In the genomic region with DNA sequence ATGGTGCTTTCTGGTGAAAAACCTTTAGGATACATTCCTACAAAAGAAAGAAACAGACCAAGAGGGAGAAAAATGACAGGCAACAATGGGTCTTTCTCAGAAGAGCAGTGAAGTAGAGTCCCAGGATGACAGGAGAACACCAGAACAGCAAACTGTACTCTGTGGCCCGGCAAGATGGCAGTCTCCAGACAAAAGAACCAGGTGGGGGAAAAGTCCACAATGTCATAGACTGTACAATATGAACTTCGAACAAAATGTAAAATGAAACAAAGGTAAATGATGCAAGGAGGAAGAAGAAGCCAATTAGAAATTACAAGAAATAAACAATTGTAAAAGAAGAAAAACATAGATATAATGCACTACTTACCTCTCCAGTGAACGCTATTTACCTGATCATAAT, we compare ENCODE assay signal across 22 cellular contexts. TPM values are rescaled to one million over a fixed set of nuclear protein-coding genes. Genes with fewer than 3 reads are reported as not detected.
DNase-seq lines count a peak whose midpoint lies in the region; ATAC-seq and TF ChIP-seq lines count a peak whose summit lies in the region.
"Had no signal": no experiment of that assay in that cellular context is flagged by ENCODE, and none has a peak within 500 bp of the region (broad histone marks: within the 10 kb centered on the region; RNA-seq: fewer than 3 reads in every experiment).

No MANE protein-coding gene starts in this region.

- no peak overlapping the region for H3K27ac Mint-ChIP-seq in CD4-positive, alpha-beta T cell
- H3K27ac Mint-ChIP-seq in CD8-positive, alpha-beta memory T cell: no peak overlapping the region
- H3K27ac Mint-ChIP-seq in effector memory CD8-positive, alpha-beta T cell: no peak overlapping the region

- no peak for ATAC-seq in CD4-positive, alpha-beta T cell (ENCODE audit: poor library complexity)
- 0 out of 2 replicates have a peak, but pooled peaks have one; percentile 12 for ATAC-seq in Panc1
- ATAC-seq in effector memory CD8-positive, alpha-beta T cell (replicated peaks): no peak
- no peak for ATAC-seq in GM18498 (IDR thresholded peaks at IDR 0.05; ENCODE audit: unreplicated experiment)
- ATAC-seq in GM18907 (IDR thresholded peaks at IDR 0.05; ENCODE audit: unreplicated experiment): no peak

- H3K27ac ChIP-seq in CD4-positive, alpha-beta T cell (ENCODE audit: low read depth, low read length): no peak overlapping the region
- H3K27ac ChIP-seq in CD8-positive, alpha-beta memory T cell (ENCODE audit: low read depth, low read length): no peak overlapping the region
- H3K27ac ChIP-seq in Panc1 (ENCODE audit: low read length): no peak overlapping the region
- H3K27ac ChIP-seq in SJCRH30: no peak overlapping the region
- H3K27ac ChIP-seq: C4-2B, Peyer's patch had no signal

- peak overlapping the region; percentile 8 for H3K4me3 Mint-ChIP-seq in CD4-positive, alpha-beta T cell
- peak overlapping the region in 6 of 7 donors; percentile 53 to 71 (median 64) for H3K4me3 Mint-ChIP-seq in CD8-positive, alpha-beta memory T cell
- H3K4me3 Mint-ChIP-seq in effector memory CD8-positive, alpha-beta T cell: peak overlapping the region; percentile 2 to 42

- no peak for DNase-seq in CD4-positive, alpha-beta T cell
- no peak for DNase-seq in CD8-positive, alpha-beta memory T cell
- DNase-seq in Panc1 (ENCODE audit: low read depth, low spot score): no peak
- DNase-seq in effector memory CD8-positive, alpha-beta T cell: no peak
- no peak for DNase-seq in NK-92 (lab: John Stamatoyannopoulos, UW; ENCODE audit: unreplicated experiment)
- DNase-seq in SJCRH30: no peak
- DNase-seq: ACHN, DMS153, GF-D8, H7, Kasumi-1, MM.1S, NCI-H1092 treated with DMSO at 0.1 percent for 48 hours, NCI-H146, NCI-H2081, NCI-H2227 treated with DMSO at 0.1 percent for 48 hours, NCI-H524, NCI-H82, Peyer's patch had no signal

- intact Hi-C loops in CD4-positive, alpha-beta T cell (cut with DNase I, micrococcal nuclease): no loop called here
- intact Hi-C loops in Panc1 (cut with micrococcal nuclease; ENCODE audit: unreplicated experiment): loop anchor here (10.0 kb wide), 2 partner anchors 311 to 941 kb away; partner anchors contain the start of gene GJA1

- no peaks in the 10 kb centered on the region for H3K36me3 ChIP-seq in CD8-positive, alpha-beta memory T cell (ENCODE audit: insufficient read depth, low read length)
- H3K36me3 ChIP-seq in Panc1 (ENCODE audit: control insufficient read depth, insufficient read depth, low read length) (no peaks in the 10 kb centered on the region), SJCRH30 (no peaks in the 10 kb centered on the region)
- H3K36me3 ChIP-seq: Peyer's patch had no signal

- CTCF ChIA-PET in CD4-positive, alpha-beta T cell (lab: Charles Lee): no interaction called here
- CTCF ChIA-PET in CD8-positive, alpha-beta memory T cell (lab: Charles Lee): no interaction called here
- CTCF ChIA-PET in Panc1 (lab: Charles Lee): no interaction called here

- POLR2A ChIA-PET in CD4-positive, alpha-beta T cell (lab: Charles Lee): no interaction called here
- POLR2A ChIA-PET in CD8-positive, alpha-beta memory T cell (lab: Charles Lee): no interaction called here
- POLR2A ChIA-PET in Panc1 (lab: Charles Lee): no interaction called here

- in situ Hi-C loops in Panc1 (cut with HindIII; ENCODE audit: low pct_unique_long_range_greater_than_20kb, low sequenced_read_pairs): no loop called here

- no peaks in the 10 kb centered on the region for H3K36me3 Mint-ChIP-seq in CD4-positive, alpha-beta T cell (ENCODE audit: low read depth)
- H3K36me3 Mint-ChIP-seq in CD8-positive, alpha-beta memory T cell: no peaks in the 10 kb centered on the region
- no peaks in the 10 kb centered on the region for H3K36me3 Mint-ChIP-seq in effector memory CD8-positive, alpha-beta T cell (ENCODE audit: insufficient read depth)

- H3K4me1 Mint-ChIP-seq in CD4-positive, alpha-beta T cell (ENCODE audit: low read depth): no peaks in the 10 kb centered on the region
- peaks cover 9 to 10% (median 9%) of the 10 kb centered on the region in 3 donors for H3K4me1 Mint-ChIP-seq in CD8-positive, alpha-beta memory T cell
- H3K4me1 Mint-ChIP-seq in effector memory CD8-positive, alpha-beta T cell (ENCODE audit: low read depth in 2 of 2): peaks cover 5 to 7% of the 10 kb centered on the region in 2 donors

- H3K4me1 ChIP-seq in CD8-positive, alpha-beta memory T cell (ENCODE audit: insufficient read depth, low read length): no peaks in the 10 kb centered on the region
- H3K4me1 ChIP-seq in Panc1 (ENCODE audit: control insufficient read depth, insufficient read depth, low read length): no peaks in the 10 kb centered on the region
- no peaks in the 10 kb centered on the region for H3K4me1 ChIP-seq in SJCRH30
- H3K4me1 ChIP-seq: Peyer's patch had no signal

- H3K9me3 ChIP-seq in CD4-positive, alpha-beta T cell (ENCODE audit: control insufficient read depth, low read length): no peaks in the 10 kb centered on the region
- H3K9me3 ChIP-seq in CD8-positive, alpha-beta memory T cell (ENCODE audit: low read length): no peaks in the 10 kb centered on the region
- no peaks in the 10 kb centered on the region for H3K9me3 ChIP-seq in Panc1 (ENCODE audit: control insufficient read depth, insufficient read depth, low read depth, low read length)
- no peaks in the 10 kb centered on the region for H3K9me3 ChIP-seq in SJCRH30 (replicated peaks)
- H3K9me3 ChIP-seq: Peyer's patch had no signal

- H3K9me3 Mint-ChIP-seq in CD4-positive, alpha-beta T cell: no peaks in the 10 kb centered on the region
- no peaks in the 10 kb centered on the region for H3K9me3 Mint-ChIP-seq in CD8-positive, alpha-beta memory T cell
- no peaks in the 10 kb centered on the region for H3K9me3 Mint-ChIP-seq in effector memory CD8-positive, alpha-beta T cell

- H3K27me3 Mint-ChIP-seq in CD4-positive, alpha-beta T cell: peaks cover 7% of the 10 kb centered on the region
- H3K27me3 Mint-ChIP-seq in CD8-positive, alpha-beta memory T cell: peaks cover 7 to 21% of the 10 kb centered on the region in 2 donors
- H3K27me3 Mint-ChIP-seq in effector memory CD8-positive, alpha-beta T cell: peaks cover 13 to 21% of the 10 kb centered on the region in 2 donors

- no TSS peak for BruUV-seq in Panc1 (replicated peaks; lab: Mats Ljungman, UMichigan)

- H3K4me3 ChIP-seq in CD8-positive, alpha-beta memory T cell (ENCODE audit: low read length): no peak overlapping the region
- H3K4me3 ChIP-seq in Panc1 (ENCODE audit: low read depth in 2 of 2, low read length in 2 of 2) (no peak overlapping the region; a peak in 1 of 4 replicates), SJCRH30 (no peak overlapping the region)
- H3K4me3 ChIP-seq: Peyer's patch had no signal

- H3K27me3 ChIP-seq in CD4-positive, alpha-beta T cell (ENCODE audit: control insufficient read depth, insufficient read depth, low read length): no peaks in the 10 kb centered on the region
- no peaks in the 10 kb centered on the region for H3K27me3 ChIP-seq in CD8-positive, alpha-beta memory T cell (ENCODE audit: insufficient read depth, low read length, poor library complexity, severe bottlenecking)
- H3K27me3 ChIP-seq in Panc1 (ENCODE audit: control insufficient read depth, insufficient read depth, low read length) (no peaks in the 10 kb centered on the region; the same call in 1 of the 2 replicates), SJCRH30 (no peaks in the 10 kb centered on the region)
- H3K27me3 ChIP-seq: Peyer's patch had no signal

- no peak for TF ChIP-seq CTCF in CD4-positive, alpha-beta T cell (IDR thresholded peaks at IDR 0.05)
- no peak for TF ChIP-seq CTCF in Panc1 (IDR thresholded peaks at IDR 0.05)

RNA-seq across cellular contexts. Expression of gene HSF2, which starts 23.2 kb away (rescaled TPM):
- 10 to 100 TPM; 41.8 to 47.6 TPM for total RNA-seq in CD4-positive, alpha-beta T cell
- total RNA-seq in CD8-positive, alpha-beta memory T cell: 10 to 100 TPM; 16.9 to 17.6 TPM
- polyA plus RNA-seq in CD8-positive, alpha-beta memory T cell: 15.5 TPM
- 21.1 TPM for total RNA-seq in Panc1 (2021; ENCODE audit: unreplicated experiment)
- polyA plus RNA-seq in Panc1 (2012; ENCODE audit: insufficient read length): 12.8 TPM
- 48.8 and 49.6 TPM in 2 replicates for total RNA-seq in SJCRH30 (2014; rRNA removed; shearing (Covaris generic))

Comparison
In these comparisons a context has a peak if more than half of its experiments do, and no peak if none do; other contexts are left out.
1. H3K4me3 Mint-ChIP-seq: peak in every context shown above with its lines; median percentile 64 in CD8-positive, alpha-beta memory T cell; 22 in effector memory CD8-positive, alpha-beta T cell; 8 in CD4-positive, alpha-beta T cell.